ENCODE assay signal across 20 cellular contexts in genomic region chr3:141262306-141262705, GRCh38. TPM values are rescaled to one million over a fixed set of nuclear protein-coding genes. Genes with fewer than 3 reads are reported as not detected.
DNase-seq lines count a peak whose midpoint lies in the region; ATAC-seq and TF ChIP-seq lines count a peak whose summit lies in the region.
"Had no signal": no experiment of that assay in that cellular context is flagged by ENCODE, and none has a peak within 500 bp of the region (broad histone marks: within the 10 kb centered on the region; RNA-seq: fewer than 3 reads in every experiment).

No MANE protein-coding gene starts in this region.

- H3K27ac Mint-ChIP-seq in activated T-helper 17 cell treated with anti-CD3 and anti-CD28 coated beads, Interleukin-2, amount 50 U/mL, for 72 hours: peak overlapping the region; percentile 70

- H3K36me3 Mint-ChIP-seq in activated T-helper 17 cell treated with anti-CD3 and anti-CD28 coated beads, Interleukin-2, amount 50 U/mL, for 72 hours (ENCODE audit: low read depth): peaks cover 6% of the 10 kb centered on the region

- H3K4me3 Mint-ChIP-seq in activated T-helper 17 cell treated with anti-CD3 and anti-CD28 coated beads, Interleukin-2, amount 50 U/mL, for 72 hours: peak overlapping the region; percentile 55
- H3K4me3 Mint-ChIP-seq: central memory CD8-positive, alpha-beta T cell had no signal

- H3K4me1 Mint-ChIP-seq in activated T-helper 17 cell treated with anti-CD3 and anti-CD28 coated beads, Interleukin-2, amount 50 U/mL, for 72 hours: peaks cover 26% of the 10 kb centered on the region

- no peaks in the 10 kb centered on the region for H3K9me3 Mint-ChIP-seq in activated T-helper 17 cell treated with anti-CD3 and anti-CD28 coated beads, Interleukin-2, amount 50 U/mL, for 72 hours
- H3K9me3 Mint-ChIP-seq: central memory CD8-positive, alpha-beta T cell had no signal

- H3K4me3 ChIP-seq in AG04450 (ENCODE audit: low read depth, low read length) (no peak overlapping the region), fibroblast of pulmonary artery (replicated peaks; ENCODE audit: low read depth, low read length) (no peak overlapping the region)
- H3K4me3 ChIP-seq: BLaER1 treated with 17β-estradiol and CSF1 and Interleukin-3, amounts not matched to agents 10 nM and 100 nM; heart left ventricle; mucosa of descending colon; SK-N-MC had no signal

- no peaks in the 10 kb centered on the region for H3K27me3 Mint-ChIP-seq in activated T-helper 17 cell treated with anti-CD3 and anti-CD28 coated beads, Interleukin-2, amount 50 U/mL, for 72 hours
- H3K27me3 Mint-ChIP-seq: central memory CD8-positive, alpha-beta T cell had no signal

- no peaks in the 10 kb centered on the region for H3K27me3 ChIP-seq in AG04450 (ENCODE audit: control insufficient read depth, insufficient read depth, low read length)
- H3K27me3 ChIP-seq: BLaER1 treated with 17β-estradiol and CSF1 and Interleukin-3, amounts not matched to agents 10 nM and 100 nM; heart left ventricle had no signal

- TF ChIP-seq CTCF in AG04450 (IDR thresholded peaks at IDR 0.05; ENCODE audit: low read depth, low read length) (no peak), fibroblast of pulmonary artery (IDR thresholded peaks at IDR 0.05; ENCODE audit: low read length, missing control alignments) (no peak), GM13976 (IDR thresholded peaks at IDR 0.05; ENCODE audit: borderline replicate concordance, control extremely low read depth, extremely low read depth, insufficient read depth, missing control alignments) (no peak)

- peak; percentile 32 for ATAC-seq in activated T-helper 17 cell treated with anti-CD3 and anti-CD28 coated beads, Interleukin-2, amount 50 U/mL, for 72 hours (replicated peaks)
- no peak for ATAC-seq in GM18858 (IDR thresholded peaks at IDR 0.05; ENCODE audit: unreplicated experiment)
- ATAC-seq: heart left ventricle, mucosa of descending colon had no signal

- CTCF ChIA-PET in AG04450 (lab: Charles Lee): interaction anchor here (1.9 kb wide), 2 partner anchors 30 to 193 kb away, joined by 5 to 14 read pairs; partner anchors contain the start of gene PXYLP1

- POLR2A ChIA-PET in AG04450 (lab: Yijun Ruan, JAX): interaction anchor here (0.8 kb wide), 1 partner anchor 11 kb away, joined by 6 read pairs; no protein-coding TSS in a partner anchor

- H3K9me3 ChIP-seq in AG04450 (ENCODE audit: control insufficient read depth, insufficient read depth, low read length): no peaks in the 10 kb centered on the region
- H3K9me3 ChIP-seq: BLaER1 treated with 17β-estradiol and CSF1 and Interleukin-3, amounts not matched to agents 10 nM and 100 nM; heart left ventricle; mucosa of descending colon had no signal

- no peak overlapping the region for H3K27ac ChIP-seq in AG04450 (ENCODE audit: low read depth, low read length)
- H3K27ac ChIP-seq: BLaER1 treated with 17β-estradiol and CSF1 and Interleukin-3, amounts not matched to agents 10 nM and 100 nM; heart left ventricle; KMS-11; SK-N-MC; VCaP had no signal

- in situ Hi-C loops in GM13976 (cut with MboI; ENCODE audit: low sequenced_read_pairs, unreplicated experiment): no loop called here

- DNase-seq in AG04450 (ENCODE audit: low read depth, low spot score): peak; percentile 67
- peak; percentile 88 for DNase-seq in ELR (ENCODE audit: low read depth)
- DNase-seq in fibroblast of pulmonary artery (ENCODE audit: low read depth): peak; percentile 40
- no peak for DNase-seq in GM13976 (ENCODE audit: low spot score)
- no peak for DNase-seq in activated CD8-positive, alpha-beta memory T cell treated with anti-CD3 and anti-CD28 coated beads, Interleukin-2, amount 50 U/mL, for 48 hours
- no peak for DNase-seq in effector CD8-positive, alpha-beta T cell (lab: John Stamatoyannopoulos, UW)
- DNase-seq: activated naive CD4-positive, alpha-beta T cell treated with anti-CD3 and anti-CD28 coated beads, Interleukin-2, amount 50 U/mL, for 16 hours; heart left ventricle; mucosa of descending colon; NCI-H1436 treated with DMSO at 0.1 percent for 48 hours; occipital lobe; OCI-M1; stimulated activated naive CD4-positive, alpha-beta T cell had no signal

RNA-seq across cellular contexts. Expression of gene PXYLP1, which starts 30.7 kb away (rescaled TPM):
- 20.0 and 21.7 TPM in 2 replicates for polyA plus RNA-seq in AG04450 (2011; rRNA removed)
- 20.2 and 21.6 TPM in 2 replicates for polyA minus RNA-seq in AG04450 (2011; rRNA and poly(A)+ RNA removed)
- total RNA-seq in activated T-helper 17 cell treated with anti-CD3 and anti-CD28 coated beads, Interleukin-2, amount 50 U/mL, for 72 hours: 10 to 100 TPM in 1 of 2 donors, 1 to 10 TPM in 1; 5.7 to 11.4 TPM

Comparison
In these comparisons a context has a peak if more than half of its experiments do, and no peak if none do; other contexts are left out.
1. DNase-seq: peak in AG04450 (single experiment), ELR (single experiment) and fibroblast of pulmonary artery (single experiment); none in GM13976 (single experiment), activated CD8-positive, alpha-beta memory T cell treated with anti-CD3 and anti-CD28 coated beads, Interleukin-2, amount 50 U/mL, for 48 hours (single experiment) and effector CD8-positive, alpha-beta T cell (single experiment).